Comparison of ENCODE assay signal across 15 cellular contexts in the genomic region with DNA sequence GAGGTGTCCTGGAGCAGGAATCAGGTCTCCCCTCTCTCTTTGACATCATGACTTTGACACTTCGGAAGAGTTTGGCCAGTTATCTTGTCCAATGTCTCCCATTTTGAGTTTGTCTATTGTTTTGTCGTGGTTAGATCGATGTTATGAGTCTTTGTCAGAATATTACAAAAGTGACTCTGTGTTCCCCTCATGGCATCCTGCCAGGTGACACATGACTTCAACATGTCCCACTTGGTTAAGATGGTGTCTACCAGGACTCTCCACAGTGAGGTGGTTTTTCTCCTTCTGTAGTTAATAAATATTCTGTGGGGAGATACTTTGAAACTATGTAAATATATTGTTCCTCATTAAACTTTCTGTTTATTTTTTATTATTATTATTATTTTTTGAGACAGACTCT.
DNase-seq lines count a peak whose midpoint lies in the region; ATAC-seq and TF ChIP-seq lines count a peak whose summit lies in the region.
"Had no signal": no experiment of that assay in that cellular context is flagged by ENCODE, and none has a peak within 500 bp of the region (broad histone marks: within the 10 kb centered on the region; RNA-seq: fewer than 3 reads in every experiment).

No MANE protein-coding gene starts in this region.

- TF ChIP-seq EP300 in gastroesophageal sphincter (IDR thresholded peaks at IDR 0.05), result no peak

- H3K4me3 ChIP-seq in osteoblast (ENCODE audit: insufficient read depth, low read length) (no peak overlapping the region), gastroesophageal sphincter (no peak overlapping the region)
- H3K4me3 ChIP-seq: body of pancreas, right atrium auricular region, upper lobe of left lung had no signal

- H3K27me3 Mint-ChIP-seq in activated CD4-positive, alpha-beta memory T cell treated with anti-CD3 and anti-CD28 coated beads for 36 hours, result peaks cover 4% of the 10 kb centered on the region
- peaks cover 12% of the 10 kb centered on the region for H3K27me3 Mint-ChIP-seq in activated CD4-positive, alpha-beta memory T cell treated with anti-CD3 and anti-CD28 coated beads, Interleukin-2, amount 10 ng/mL, durations not matched to agents 7 days and 5 days

- POLR2A ChIA-PET in activated CD4-positive, alpha-beta memory T cell treated with anti-CD3 and anti-CD28 coated beads for 36 hours (lab: Charles Lee), result no interaction called here
- POLR2A ChIA-PET in activated CD4-positive, alpha-beta memory T cell treated with anti-CD3 and anti-CD28 coated beads, Interleukin-2, amount 10 ng/mL, durations not matched to agents 7 days and 5 days (lab: Charles Lee), result no interaction called here

- H3K4me1 Mint-ChIP-seq in activated CD4-positive, alpha-beta memory T cell treated with anti-CD3 and anti-CD28 coated beads for 36 hours (ENCODE audit: low read depth), result peaks cover 12% of the 10 kb centered on the region
- H3K4me1 Mint-ChIP-seq in activated CD4-positive, alpha-beta memory T cell treated with anti-CD3 and anti-CD28 coated beads, Interleukin-2, amount 10 ng/mL, durations not matched to agents 7 days and 5 days, result peaks cover 10% of the 10 kb centered on the region
- H3K4me1 Mint-ChIP-seq: CD4-positive, CD25-positive, alpha-beta regulatory T cell; immature natural killer cell had no signal

- H3K27me3 ChIP-seq in osteoblast (ENCODE audit: insufficient read depth, low read length) (no peaks in the 10 kb centered on the region), gastroesophageal sphincter (peaks cover 17% of the 10 kb centered on the region)
- H3K27me3 ChIP-seq: body of pancreas, right atrium auricular region, upper lobe of left lung had no signal

- no peaks in the 10 kb centered on the region for H3K79me2 ChIP-seq in osteoblast (ENCODE audit: insufficient read depth, low read length)

- CTCF ChIA-PET in activated CD4-positive, alpha-beta memory T cell treated with anti-CD3 and anti-CD28 coated beads for 36 hours (lab: Charles Lee), result interaction anchor here (0.6 to 5.6 kb wide), 16 partner anchors 16 to 263 kb away, joined by 3 to 46 read pairs (median 4); a partner anchor contains a TSS
- CTCF ChIA-PET in activated CD4-positive, alpha-beta memory T cell treated with anti-CD3 and anti-CD28 coated beads, Interleukin-2, amount 10 ng/mL, durations not matched to agents 7 days and 5 days (lab: Charles Lee), result interaction anchor here (0.9 to 1.9 kb wide), 5 partner anchors 23 to 251 kb away, joined by 3 to 18 read pairs (median 5); a partner anchor contains a TSS

- WGBS in gastroesophageal sphincter (ENCODE audit: low coverage in 1 of 2), 2 donors, result 84 to 94% methylated on average over 3 of the region's 3 CpGs

- ATAC-seq in HG03159 (IDR thresholded peaks at IDR 0.05; ENCODE audit: unreplicated experiment) (no peak), gastroesophageal sphincter (no peak), GM21360 (IDR thresholded peaks at IDR 0.05; ENCODE audit: unreplicated experiment) (no peak)

- DNase-seq in activated CD4-positive, alpha-beta memory T cell treated with anti-CD3 and anti-CD28 coated beads for 36 hours, result peak; percentile 53
- no peak for DNase-seq in activated CD4-positive, alpha-beta memory T cell treated with anti-CD3 and anti-CD28 coated beads, Interleukin-2, amount 10 ng/mL, durations not matched to agents 7 days and 5 days
- DNase-seq in ELR (ENCODE audit: low read depth) (peak; percentile 75), caudate nucleus (lab: John Stamatoyannopoulos, UW) (peak in 54 of 61 donors; percentile 3 to 84 (median 55)), osteoblast (ENCODE audit: insufficient read length, low spot score, missing footprints) (peak; percentile 21)
- DNase-seq: cortex of kidney, DMS79, upper lobe of left lung had no signal

- no peaks in the 10 kb centered on the region for H4K20me1 ChIP-seq in osteoblast (ENCODE audit: insufficient read depth, low read length)

- no peak for TF ChIP-seq POLR2A in gastroesophageal sphincter (IDR thresholded peaks at IDR 0.05)

- no peak for TF ChIP-seq CTCF in osteoblast (IDR thresholded peaks at IDR 0.05; ENCODE audit: extremely low read depth, low read depth, low read length)
- TF ChIP-seq CTCF in gastroesophageal sphincter (IDR thresholded peaks at IDR 0.05), result no peak

- H3K36me3 ChIP-seq in osteoblast (ENCODE audit: insufficient read depth, low read length) (no peaks in the 10 kb centered on the region), gastroesophageal sphincter (no peaks in the 10 kb centered on the region)
- H3K36me3 ChIP-seq: right atrium auricular region, upper lobe of left lung had no signal

- no peaks in the 10 kb centered on the region for H3K9me3 Mint-ChIP-seq in activated CD4-positive, alpha-beta memory T cell treated with anti-CD3 and anti-CD28 coated beads for 36 hours
- no peaks in the 10 kb centered on the region for H3K9me3 Mint-ChIP-seq in activated CD4-positive, alpha-beta memory T cell treated with anti-CD3 and anti-CD28 coated beads, Interleukin-2, amount 10 ng/mL, durations not matched to agents 7 days and 5 days
- H3K9me3 Mint-ChIP-seq: CD4-positive, CD25-positive, alpha-beta regulatory T cell; immature natural killer cell had no signal

- H3K27ac ChIP-seq in caudate nucleus (ENCODE audit: low read depth, low read length) (peak overlapping the region; percentile 84), osteoblast (ENCODE audit: low read depth, low read length) (no peak overlapping the region), gastroesophageal sphincter (no peak overlapping the region)
- H3K27ac ChIP-seq: body of pancreas, right atrium auricular region, upper lobe of left lung had no signal

- peaks cover 9% of the 10 kb centered on the region for H3K4me1 ChIP-seq in osteoblast (ENCODE audit: insufficient read depth, low read length)
- H3K4me1 ChIP-seq in gastroesophageal sphincter, result no peaks in the 10 kb centered on the region
- H3K4me1 ChIP-seq: right atrium auricular region had no signal

- no peak overlapping the region for H3K4me3 Mint-ChIP-seq in activated CD4-positive, alpha-beta memory T cell treated with anti-CD3 and anti-CD28 coated beads for 36 hours
- H3K4me3 Mint-ChIP-seq in activated CD4-positive, alpha-beta memory T cell treated with anti-CD3 and anti-CD28 coated beads, Interleukin-2, amount 10 ng/mL, durations not matched to agents 7 days and 5 days, result no peak overlapping the region
- H3K4me3 Mint-ChIP-seq: CD4-positive, CD25-positive, alpha-beta regulatory T cell; immature natural killer cell had no signal

- H3K4me2 ChIP-seq in osteoblast (ENCODE audit: insufficient read depth, low read length), result no peak overlapping the region

- intact Hi-C loops in activated CD4-positive, alpha-beta memory T cell treated with anti-CD3 and anti-CD28 coated beads for 36 hours (cut with micrococcal nuclease), result loop anchor here (1.0 to 5.0 kb wide), 4 partner anchors 22 to 748 kb away; no protein-coding TSS in a partner anchor

- no peak overlapping the region for H3K27ac Mint-ChIP-seq in activated CD4-positive, alpha-beta memory T cell treated with anti-CD3 and anti-CD28 coated beads for 36 hours
- no peak overlapping the region for H3K27ac Mint-ChIP-seq in activated CD4-positive, alpha-beta memory T cell treated with anti-CD3 and anti-CD28 coated beads, Interleukin-2, amount 10 ng/mL, durations not matched to agents 7 days and 5 days
- H3K27ac Mint-ChIP-seq: CD4-positive, CD25-positive, alpha-beta regulatory T cell had no signal

- H3K9me3 ChIP-seq in osteoblast (ENCODE audit: low read depth, low read length) (no peaks in the 10 kb centered on the region), gastroesophageal sphincter (no peaks in the 10 kb centered on the region)
- H3K9me3 ChIP-seq: body of pancreas, right atrium auricular region, upper lobe of left lung had no signal

- peak overlapping the region; percentile 31 for H2AFZ ChIP-seq in osteoblast (ENCODE audit: low read length)

- no peaks in the 10 kb centered on the region for H3K36me3 Mint-ChIP-seq in activated CD4-positive, alpha-beta memory T cell treated with anti-CD3 and anti-CD28 coated beads for 36 hours
- H3K36me3 Mint-ChIP-seq in activated CD4-positive, alpha-beta memory T cell treated with anti-CD3 and anti-CD28 coated beads, Interleukin-2, amount 10 ng/mL, durations not matched to agents 7 days and 5 days (ENCODE audit: low read depth), result no peaks in the 10 kb centered on the region
- H3K36me3 Mint-ChIP-seq: CD4-positive, CD25-positive, alpha-beta regulatory T cell; immature natural killer cell had no signal
